Comparison of ENCODE assay signal across 12 cellular contexts in the genomic region with DNA sequence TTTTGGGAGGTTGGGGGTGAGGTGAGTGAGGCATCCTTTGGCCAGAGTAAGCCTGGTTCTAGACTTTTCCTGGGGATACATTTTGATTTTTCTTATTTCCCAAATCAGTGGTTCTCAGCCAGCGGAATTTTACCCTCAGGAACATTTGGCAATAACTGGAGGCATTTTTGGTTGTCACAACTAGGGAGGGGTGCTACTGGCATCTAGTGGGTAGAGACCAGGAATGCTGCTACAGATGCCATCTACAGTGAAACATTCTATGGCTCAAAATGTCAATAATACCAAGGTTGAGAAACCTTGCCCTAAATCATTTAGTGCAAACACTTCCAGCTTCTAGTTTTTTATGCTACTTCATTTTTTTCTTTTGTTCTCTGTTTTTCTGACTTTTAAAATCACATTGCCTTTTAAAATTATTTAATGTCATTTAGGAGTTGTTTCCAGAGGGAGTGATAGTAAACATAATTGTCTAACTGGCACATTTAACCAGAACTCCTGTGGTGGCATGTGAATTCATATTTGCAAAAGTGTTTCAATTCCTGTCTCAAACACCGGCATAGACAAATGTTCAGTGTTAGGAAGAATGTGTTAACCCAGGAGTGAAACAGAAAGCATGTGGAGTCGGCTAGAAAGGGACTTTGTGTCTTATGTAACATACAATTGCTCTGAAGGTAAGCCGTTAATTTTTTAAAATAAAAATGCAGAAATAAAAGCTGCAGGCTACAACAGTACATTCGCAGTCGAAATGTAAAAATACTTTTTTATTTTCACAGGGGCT. TPM values are rescaled to one million over a fixed set of nuclear protein-coding genes. Genes with fewer than 3 reads are reported as not detected.
DNase-seq lines count a peak whose midpoint lies in the region; ATAC-seq and TF ChIP-seq lines count a peak whose summit lies in the region.
"Had no signal": no experiment of that assay in that cellular context is flagged by ENCODE, and none has a peak within 500 bp of the region (broad histone marks: within the 10 kb centered on the region; RNA-seq: fewer than 3 reads in every experiment).

No MANE protein-coding gene starts in this region.

- DNase-seq in RPMI7951 (ENCODE audit: low read depth) (peak; percentile 8), left lobe of liver (ENCODE audit: low spot score) (peak; percentile 54), NCI-H345 (lab: John Stamatoyannopoulos, UW) (no peak), HCEC 1CT (no peak), iPS-NIHi7 (ENCODE audit: extremely low spot score) (no peak)
- DNase-seq: islet precursor cell, NCI-H1436 treated with DMSO at 0.1 percent for 48 hours had no signal

- H3K27ac ChIP-seq in C4-2B: no peak overlapping the region
- H3K27ac ChIP-seq: BLaER1 treated with 17β-estradiol and CSF1 and Interleukin-3, amounts not matched to agents 10 nM and 100 nM had no signal

- peak; percentile 2; the same call in 1 of the 2 replicates for TF ChIP-seq CTCF in C4-2B (conservative IDR thresholded peaks at IDR 0.05)

- ATAC-seq in GM21576 (IDR thresholded peaks at IDR 0.05; ENCODE audit: unreplicated experiment) (peak; percentile 46), left lobe of liver (peak; percentile 82), GM18873 (IDR thresholded peaks at IDR 0.05; ENCODE audit: low FRiP score, unreplicated experiment) (no peak)
- ATAC-seq: activated naive CD4-positive, alpha-beta T cell treated with anti-CD3 and anti-CD28 coated beads, Interleukin-2, amount 50 U/mL, for 72 hours had no signal

RNA-seq across cellular contexts. Expression of gene QRSL1, which starts 59.0 kb away (rescaled TPM):
- 13.9 and 15.8 TPM in 2 replicates for total RNA-seq in RPMI7951 (2014; rRNA removed; shearing (Covaris generic))
- total RNA-seq in left lobe of liver: 6.0 TPM

RNA-seq across cellular contexts. Expression of gene RTN4IP1, which starts 59.1 kb away (rescaled TPM):
- 14.6 and 15.7 TPM in 2 replicates for total RNA-seq in RPMI7951 (2014; rRNA removed; shearing (Covaris generic))
- total RNA-seq in left lobe of liver: 6.3 TPM

Comparison
In these comparisons a context has a peak if more than half of its experiments do, and no peak if none do; other contexts are left out.
1. DNase-seq: peak in RPMI7951 (single experiment) and left lobe of liver (single experiment); none in NCI-H345 (single experiment), HCEC 1CT (single experiment) and iPS-NIHi7 (single experiment).